ENCODE assay signal across 8 cellular contexts in the genomic region with DNA sequence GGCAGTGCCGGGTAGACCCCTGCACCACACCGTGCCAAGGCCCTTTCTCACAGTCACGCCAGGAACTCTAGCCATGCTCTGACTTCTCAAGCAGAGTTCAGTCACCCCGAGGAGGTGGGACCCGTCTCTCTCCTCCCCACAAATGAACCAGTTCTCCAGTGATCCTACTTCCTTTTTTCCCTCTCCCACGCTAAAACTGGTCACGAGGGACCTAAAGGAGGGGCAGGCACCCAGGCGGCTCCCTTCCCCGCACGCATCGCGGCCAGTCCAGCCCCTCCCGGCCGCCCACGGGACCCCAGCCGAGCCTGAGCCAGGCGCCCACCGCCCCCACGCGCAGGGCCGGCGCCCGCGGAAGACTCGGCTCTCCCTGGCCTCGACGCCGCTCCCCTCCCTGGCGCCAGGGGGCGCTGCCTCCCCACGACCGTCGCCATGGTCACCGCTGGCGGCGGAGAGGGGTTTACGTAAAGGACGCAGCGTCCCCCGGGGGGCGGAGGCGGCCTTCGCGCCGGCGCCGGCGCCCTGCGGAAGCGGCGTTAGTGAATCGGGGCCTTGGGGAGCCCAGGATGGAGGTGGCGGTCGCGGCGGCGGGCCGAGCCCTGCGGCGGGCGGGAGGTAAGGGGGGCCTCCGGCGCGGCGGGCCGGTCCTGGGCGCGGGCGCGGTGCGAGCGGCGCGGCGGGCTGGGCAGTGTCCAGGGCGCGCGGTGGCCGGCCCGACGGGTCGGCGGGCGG. TPM values are rescaled to one million over a fixed set of nuclear protein-coding genes. Genes with fewer than 3 reads are reported as not detected.
DNase-seq lines count a peak whose midpoint lies in the region; ATAC-seq and TF ChIP-seq lines count a peak whose summit lies in the region.

A gene with protein sequence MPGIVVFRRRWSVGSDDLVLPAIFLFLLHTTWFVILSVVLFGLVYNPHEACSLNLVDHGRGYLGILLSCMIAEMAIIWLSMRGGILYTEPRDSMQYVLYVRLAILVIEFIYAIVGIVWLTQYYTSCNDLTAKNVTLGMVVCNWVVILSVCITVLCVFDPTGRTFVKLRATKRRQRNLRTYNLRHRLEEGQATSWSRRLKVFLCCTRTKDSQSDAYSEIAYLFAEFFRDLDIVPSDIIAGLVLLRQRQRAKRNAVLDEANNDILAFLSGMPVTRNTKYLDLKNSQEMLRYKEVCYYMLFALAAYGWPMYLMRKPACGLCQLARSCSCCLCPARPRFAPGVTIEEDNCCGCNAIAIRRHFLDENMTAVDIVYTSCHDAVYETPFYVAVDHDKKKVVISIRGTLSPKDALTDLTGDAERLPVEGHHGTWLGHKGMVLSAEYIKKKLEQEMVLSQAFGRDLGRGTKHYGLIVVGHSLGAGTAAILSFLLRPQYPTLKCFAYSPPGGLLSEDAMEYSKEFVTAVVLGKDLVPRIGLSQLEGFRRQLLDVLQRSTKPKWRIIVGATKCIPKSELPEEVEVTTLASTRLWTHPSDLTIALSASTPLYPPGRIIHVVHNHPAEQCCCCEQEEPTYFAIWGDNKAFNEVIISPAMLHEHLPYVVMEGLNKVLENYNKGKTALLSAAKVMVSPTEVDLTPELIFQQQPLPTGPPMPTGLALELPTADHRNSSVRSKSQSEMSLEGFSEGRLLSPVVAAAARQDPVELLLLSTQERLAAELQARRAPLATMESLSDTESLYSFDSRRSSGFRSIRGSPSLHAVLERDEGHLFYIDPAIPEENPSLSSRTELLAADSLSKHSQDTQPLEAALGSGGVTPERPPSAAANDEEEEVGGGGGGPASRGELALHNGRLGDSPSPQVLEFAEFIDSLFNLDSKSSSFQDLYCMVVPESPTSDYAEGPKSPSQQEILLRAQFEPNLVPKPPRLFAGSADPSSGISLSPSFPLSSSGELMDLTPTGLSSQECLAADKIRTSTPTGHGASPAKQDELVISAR (plus strand): TSS at position 499 of the 729 bp plus-strand sequence. CDS start 39,765 bp downstream, outside the sequence.

- peak; percentile 26 for TF ChIP-seq EP300 in neural cell (conservative IDR thresholded peaks at IDR 0.05; ENCODE audit: poor library complexity, severe bottlenecking)

- ATAC-seq in HG03280 (IDR thresholded peaks at IDR 0.05; ENCODE audit: unreplicated experiment), result peak; percentile 70
- peak; percentile 74 for ATAC-seq in PC-3
- peak; percentile 66 for ATAC-seq in activated T-helper 17 cell treated with anti-CD3 and anti-CD28 coated beads, Interleukin-2, amount 50 U/mL, for 72 hours (replicated peaks)
- ATAC-seq in HG03039 (IDR thresholded peaks at IDR 0.05; ENCODE audit: unreplicated experiment), result no peak

- TF ChIP-seq CTCF in PC-3 (conservative IDR thresholded peaks at IDR 0.05; ENCODE audit: low read depth, low read length) (peak; percentile 90), fibroblast of villous mesenchyme (IDR thresholded peaks at IDR 0.05; ENCODE audit: insufficient read depth, low read depth, low read length) (peak; percentile 85), neural cell (IDR thresholded peaks at IDR 0.05; ENCODE audit: poor library complexity, severe bottlenecking) (peak; percentile 99)

- CTCF ChIA-PET in PC-3 (lab: Charles Lee), result interaction anchor here (1.3 kb wide), 1 partner anchor 53 kb away, joined by 4 read pairs; no protein-coding TSS in a partner anchor

- POLR2A ChIA-PET in PC-3 (lab: Charles Lee; ENCODE audit: unreplicated experiment), result no interaction called here

- H3K4me3 ChIP-seq in PC-3 (ENCODE audit: low read length) (peak within 1 kb of the TSS; percentile 78), fibroblast of villous mesenchyme (ENCODE audit: low read depth, low read length) (peak within 1 kb of the TSS; percentile 54), neural cell (ENCODE audit: low read length) (peak within 1 kb of the TSS; percentile 80)

- H3K27ac Mint-ChIP-seq in activated T-helper 17 cell treated with anti-CD3 and anti-CD28 coated beads, Interleukin-2, amount 50 U/mL, for 72 hours, result no peak within 1 kb of the TSS
- H3K27ac Mint-ChIP-seq in stimulated activated naive CD8-positive, alpha-beta T cell treated with anti-CD3 and anti-CD28 coated beads, Interleukin-15, Interleukin-2, amounts not matched to agents 100 ng/mL and 50 ng/mL, for 24 hours, result no peak within 1 kb of the TSS

- peaks cover 8% of the 10 kb centered on the region for H3K4me1 Mint-ChIP-seq in activated T-helper 17 cell treated with anti-CD3 and anti-CD28 coated beads, Interleukin-2, amount 50 U/mL, for 72 hours
- H3K4me1 Mint-ChIP-seq in stimulated activated naive CD8-positive, alpha-beta T cell treated with anti-CD3 and anti-CD28 coated beads, Interleukin-15, Interleukin-2, amounts not matched to agents 100 ng/mL and 50 ng/mL, for 24 hours (ENCODE audit: low read depth), result peaks cover 4% of the 10 kb centered on the region

- TF ChIP-seq RAD21 in neural cell (conservative IDR thresholded peaks at IDR 0.05), result peak; percentile 71

- H3F3A ChIP-seq in PC-3 (ENCODE audit: low read length, unreplicated experiment) (no peaks in the 10 kb centered on the region), neural cell (ENCODE audit: insufficient read depth, low read length, poor library complexity, severe bottlenecking) (no peaks in the 10 kb centered on the region)

- intact Hi-C loops in PC-3 (cut with micrococcal nuclease), result loop anchor here (1.0 kb wide), 1 partner anchor 53 kb away; no protein-coding TSS in a partner anchor

- no peaks in the 10 kb centered on the region; the same call in 1 of the 2 replicates for H4K20me1 ChIP-seq in PC-3 (ENCODE audit: low read length)
- H4K20me1 ChIP-seq in neural cell (ENCODE audit: insufficient read depth), result no peaks in the 10 kb centered on the region

- peak within 1 kb of the TSS; percentile 74 for H3K4me3 Mint-ChIP-seq in activated T-helper 17 cell treated with anti-CD3 and anti-CD28 coated beads, Interleukin-2, amount 50 U/mL, for 72 hours
- H3K4me3 Mint-ChIP-seq in stimulated activated naive CD8-positive, alpha-beta T cell treated with anti-CD3 and anti-CD28 coated beads, Interleukin-15, Interleukin-2, amounts not matched to agents 100 ng/mL and 50 ng/mL, for 24 hours, result peak within 1 kb of the TSS; percentile 66

- no peaks in the 10 kb centered on the region for H3K36me3 Mint-ChIP-seq in activated T-helper 17 cell treated with anti-CD3 and anti-CD28 coated beads, Interleukin-2, amount 50 U/mL, for 72 hours (ENCODE audit: low read depth)
- no peaks in the 10 kb centered on the region for H3K36me3 Mint-ChIP-seq in stimulated activated naive CD8-positive, alpha-beta T cell treated with anti-CD3 and anti-CD28 coated beads, Interleukin-15, Interleukin-2, amounts not matched to agents 100 ng/mL and 50 ng/mL, for 24 hours (ENCODE audit: low read depth)

- H3K9me3 ChIP-seq in PC-3 (ENCODE audit: low read length) (no peaks in the 10 kb centered on the region), neural cell (ENCODE audit: low read length) (no peaks in the 10 kb centered on the region)

- H3K27me3 Mint-ChIP-seq in activated T-helper 17 cell treated with anti-CD3 and anti-CD28 coated beads, Interleukin-2, amount 50 U/mL, for 72 hours, result peaks cover 13% of the 10 kb centered on the region
- H3K27me3 Mint-ChIP-seq in stimulated activated naive CD8-positive, alpha-beta T cell treated with anti-CD3 and anti-CD28 coated beads, Interleukin-15, Interleukin-2, amounts not matched to agents 100 ng/mL and 50 ng/mL, for 24 hours, result peaks cover 18% of the 10 kb centered on the region

- H3K4me2 ChIP-seq in PC-3 (ENCODE audit: low read length) (peak within 1 kb of the TSS; percentile 95), neural cell (ENCODE audit: low read length) (peak within 1 kb of the TSS; percentile 54)

- H3K36me3 ChIP-seq in PC-3 (ENCODE audit: low read depth, low read length), result no peaks in the 10 kb centered on the region
- H3K36me3 ChIP-seq in neural cell (ENCODE audit: insufficient read depth, low read length), result no peaks in the 10 kb centered on the region

- H3K9me2 ChIP-seq in PC-3 (replicated peaks; ENCODE audit: low read length) (no peaks in the 10 kb centered on the region), neural cell (ENCODE audit: insufficient read depth, low read length) (no peaks in the 10 kb centered on the region)

- H3K27ac ChIP-seq in PC-3 (ENCODE audit: low read length) (no peak within 1 kb of the TSS), neural cell (ENCODE audit: low read length) (no peak within 1 kb of the TSS)

- H3K9ac ChIP-seq in PC-3 (ENCODE audit: low read length) (peak within 1 kb of the TSS; percentile 54), neural cell (ENCODE audit: low read length) (peak within 1 kb of the TSS; percentile 60)

- peaks cover 26% of the 10 kb centered on the region for H3K4me1 ChIP-seq in PC-3 (ENCODE audit: insufficient read depth, low read length)

- no TSS peak for BruUV-seq in PC-3 (replicated peaks; lab: Mats Ljungman, UMichigan)

- no peaks in the 10 kb centered on the region for H3K9me3 Mint-ChIP-seq in activated T-helper 17 cell treated with anti-CD3 and anti-CD28 coated beads, Interleukin-2, amount 50 U/mL, for 72 hours
- H3K9me3 Mint-ChIP-seq in stimulated activated naive CD8-positive, alpha-beta T cell treated with anti-CD3 and anti-CD28 coated beads, Interleukin-15, Interleukin-2, amounts not matched to agents 100 ng/mL and 50 ng/mL, for 24 hours, result no peaks in the 10 kb centered on the region

- H2AFZ ChIP-seq in PC-3 (ENCODE audit: low read length) (peak within 1 kb of the TSS; percentile 90), neural cell (ENCODE audit: low read depth, low read length) (no peak within 1 kb of the TSS)

- peaks cover 46% of the 10 kb centered on the region for H3K79me2 ChIP-seq in PC-3 (ENCODE audit: low read length)
- H3K79me2 ChIP-seq in neural cell (replicated peaks; ENCODE audit: insufficient read depth, low read length), result no peaks in the 10 kb centered on the region

- DNase-seq in EL (peak; percentile 62), PC-3 (peak; percentile 81), fibroblast of villous mesenchyme (ENCODE audit: low read depth) (peak; percentile 51)

- peaks cover 20% of the 10 kb centered on the region for H3K27me3 ChIP-seq in PC-3 (ENCODE audit: low read length)
- no peaks in the 10 kb centered on the region for H3K27me3 ChIP-seq in neural cell (ENCODE audit: insufficient read depth, low read depth, low read length)

RNA-seq across cellular contexts. Expression of the gene that starts here (rescaled TPM):
- total RNA-seq in PC-3 (2014; rRNA removed) (8.6 and 12.2 TPM in 2 replicates), fibroblast of villous mesenchyme (2.2 and 2.6 TPM in 2 replicates)
- total RNA-seq in activated T-helper 17 cell treated with anti-CD3 and anti-CD28 coated beads, Interleukin-2, amount 50 U/mL, for 72 hours, result under 1 TPM; 0.11 to 0.13 TPM
- polyA plus RNA-seq in neural cell, result 4.5 and 5.7 TPM in 2 replicates
- polyA minus RNA-seq in neural cell, result 9.7 and 12.4 TPM in 2 replicates

Comparison
In these comparisons a context has a peak if more than half of its experiments do, and no peak if none do; other contexts are left out.
1. Peak in ATAC-seq in activated T-helper 17 cell treated with anti-CD3 and anti-CD28 coated beads, Interleukin-2, amount 50 U/mL, for 72 hours; RNA of the gene not detected or under 1 TPM.